Comparison of ENCODE assay signal across 20 cellular contexts in genomic region chr11:109121173-109121938, GRCh38.
"Had no signal": no experiment of that assay in that cellular context is flagged by ENCODE, and none has a peak within 500 bp of the region (broad histone marks: within the 10 kb centered on the region; RNA-seq: fewer than 3 reads in every experiment).

No MANE protein-coding gene starts in this region.

- H3K27ac ChIP-seq: epithelial cell of prostate, esophagus muscularis mucosa, sigmoid colon, skin epidermis, stomach, thoracic aorta, transverse colon had no signal

- H3K4me1 ChIP-seq: transverse colon had no signal

- DNase-seq: effector memory CD8-positive, alpha-beta T cell; immature natural killer cell; kidney; left colon; left ventricle myocardium superior; mesenchymal stem cell; midbrain; posterior cingulate gyrus; sigmoid colon; stimulated activated CD4-positive, alpha-beta T cell treated with anti-CD3 and anti-CD28 coated beads, Interleukin-2, amount 100 ng/mL, for 24 hours; stimulated activated naive CD4-positive, alpha-beta T cell; stomach; substantia nigra; transverse colon had no signal

- H3K36me3 Mint-ChIP-seq: immature natural killer cell had no signal

- ATAC-seq: effector memory CD8-positive, alpha-beta T cell; left colon; left ventricle myocardium superior had no signal

- H3K27ac Mint-ChIP-seq: dendritic cell treated with granulocyte-macrophage colony-stimulating factor and Interleukin-4, amounts not matched to agents 40 ng/mL and 50 ng/mL, for 4 days; effector memory CD8-positive, alpha-beta T cell; immature natural killer cell had no signal

- H3K27me3 ChIP-seq: esophagus muscularis mucosa, sigmoid colon, stomach, transverse colon had no signal

- H3K9me3 ChIP-seq: esophagus muscularis mucosa, sigmoid colon, stomach, thoracic aorta, transverse colon had no signal

- H3K27me3 Mint-ChIP-seq: dendritic cell treated with granulocyte-macrophage colony-stimulating factor and Interleukin-4, amounts not matched to agents 40 ng/mL and 50 ng/mL, for 4 days; effector memory CD8-positive, alpha-beta T cell had no signal

- H3K4me3 ChIP-seq: esophagus muscularis mucosa, lung, sigmoid colon, skin epidermis, stomach, thoracic aorta, transverse colon had no signal

- H3K4me3 Mint-ChIP-seq: dendritic cell treated with granulocyte-macrophage colony-stimulating factor and Interleukin-4, amounts not matched to agents 40 ng/mL and 50 ng/mL, for 4 days; effector memory CD8-positive, alpha-beta T cell; immature natural killer cell had no signal

- H3K9me3 Mint-ChIP-seq: dendritic cell treated with granulocyte-macrophage colony-stimulating factor and Interleukin-4, amounts not matched to agents 40 ng/mL and 50 ng/mL, for 4 days; effector memory CD8-positive, alpha-beta T cell; immature natural killer cell had no signal

- H3K4me1 Mint-ChIP-seq: immature natural killer cell had no signal

- H3K36me3 ChIP-seq: esophagus muscularis mucosa, sigmoid colon, stomach, thoracic aorta, transverse colon had no signal
